ENCODE assay signal across 15 cellular contexts in the genomic region with DNA sequence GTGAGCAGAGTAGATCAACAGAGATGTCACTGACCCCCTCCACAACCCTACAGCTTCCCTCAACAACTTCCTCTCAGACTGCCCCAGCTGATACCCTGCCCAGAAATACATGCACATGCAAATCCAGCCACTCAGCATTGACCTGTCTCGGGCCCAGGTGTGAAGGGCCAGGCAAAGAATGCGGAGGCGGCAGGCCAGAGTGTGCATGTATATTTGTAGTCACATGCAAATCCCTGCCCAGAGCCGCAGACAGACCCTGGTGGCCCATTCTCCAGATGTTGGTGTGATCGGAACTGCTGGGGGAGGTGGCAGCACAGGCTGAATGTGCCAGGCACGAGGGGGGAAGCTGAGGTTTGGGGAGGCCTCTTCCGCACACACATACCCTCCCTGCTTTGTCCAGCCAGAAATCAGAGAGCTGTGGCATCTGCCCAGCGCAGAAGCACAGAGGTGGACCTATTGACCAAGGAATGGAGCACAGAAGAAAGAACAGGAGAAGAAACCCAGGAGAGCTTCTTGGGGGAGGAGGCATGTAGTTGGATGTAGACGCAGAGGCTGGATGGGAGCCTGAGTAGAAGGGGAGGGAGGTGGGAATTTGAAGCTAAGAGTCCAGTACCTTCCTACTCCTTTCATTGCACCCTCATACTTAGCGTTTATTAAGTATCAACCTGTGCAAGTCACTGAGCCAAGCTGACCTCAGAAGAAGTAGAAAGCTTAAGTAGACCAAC. TPM values are rescaled to one million over a fixed set of nuclear protein-coding genes. Genes with fewer than 3 reads are reported as not detected.
A peak's percentile ranks its signal among the peaks of the same experiment; 100 is the strongest.
DNase-seq lines count a peak whose midpoint lies in the region; ATAC-seq, FAIRE-seq and TF ChIP-seq lines count a peak whose summit lies in the region.
"Had no signal": no experiment of that assay in that cellular context is flagged by ENCODE, and none has a peak within 500 bp of the region (broad histone marks: within the 10 kb centered on the region; RNA-seq: fewer than 3 reads in every experiment).

No MANE protein-coding gene starts in this region.

- POLR2A ChIA-PET in K562 (lab: Yijun Ruan, JAX), result interaction anchor here (0.8 to 1.5 kb wide), 3 partner anchors 15 to 185 kb away, joined by 3 to 5 read pairs (median 3); a partner anchor contains a TSS

- peaks cover 0 to 5% of the 10 kb centered on the region in 2 experiments; a peak in 2 of 5 replicates for H3K4me1 ChIP-seq in K562 (replicated peaks in 1 of 2; ENCODE audit: control insufficient read depth in 2 of 2, insufficient read depth in 2 of 2, low read length in 2 of 2)
- H3K4me1 ChIP-seq: left lung, pancreas had no signal

- no peak for TF ChIP-seq RAD21 in K562 (CRISPR knock-in tag; conservative IDR thresholded peaks at IDR 0.05 in 1 of 2, IDR thresholded peaks at IDR 0.05 in 1 of 2)

- H2AFZ ChIP-seq in K562 (ENCODE audit: low read depth, low read length), result no peak overlapping the region

- ATAC-seq in HG03039 (IDR thresholded peaks at IDR 0.05; ENCODE audit: unreplicated experiment) (peak; percentile 64), K562 (no peak), sciatic nerve (no peak)
- ATAC-seq in activated T-helper 17 cell treated with anti-CD3 and anti-CD28 coated beads, Interleukin-2, amount 50 U/mL, for 72 hours (replicated peaks), result no peak
- ATAC-seq: left lung, pancreas had no signal

- H3K27ac ChIP-seq in K562 (ENCODE audit: extremely low read depth, low read depth, low read length), result no peak overlapping the region
- H3K27ac ChIP-seq: left lung, pancreas, RWPE1 had no signal

- no peak for TF ChIP-seq POLR2A in K562 (conservative IDR thresholded peaks at IDR 0.05)

- H3K4me2 ChIP-seq in K562 (ENCODE audit: insufficient read depth, low read length), result no peak overlapping the region

- H4K20me1 ChIP-seq in K562 (replicated peaks; ENCODE audit: control insufficient read depth, insufficient read depth, low read length), result no peaks in the 10 kb centered on the region

- BruUV-seq in K562 (replicated peaks; lab: Mats Ljungman, UMichigan), result no TSS peak

- CTCF ChIA-PET in K562 (lab: Yijun Ruan, JAX; ENCODE audit: low intra/inter-chr PET ratio), result no interaction called here

- H3K4me1 Mint-ChIP-seq in activated T-helper 17 cell treated with anti-CD3 and anti-CD28 coated beads, Interleukin-2, amount 50 U/mL, for 72 hours, result no peaks in the 10 kb centered on the region
- no peaks in the 10 kb centered on the region for H3K4me1 Mint-ChIP-seq in activated T-helper 2 cell treated with anti-CD3 and anti-CD28 coated beads, Interferon-gamma antibody, Interleukin-2, Interleukin-4, amounts not matched to agents 10 μg/mL and 5 μg/mL and 100 μg/mL, durations not matched to agents 14 hours and 24 hours and 36 hours (ENCODE audit: low read depth)
- H3K4me1 Mint-ChIP-seq: CD4-positive, alpha-beta memory T cell had no signal

- no peak overlapping the region for H3K27ac Mint-ChIP-seq in activated T-helper 17 cell treated with anti-CD3 and anti-CD28 coated beads, Interleukin-2, amount 50 U/mL, for 72 hours
- no peak overlapping the region for H3K27ac Mint-ChIP-seq in activated T-helper 2 cell treated with anti-CD3 and anti-CD28 coated beads, Interferon-gamma antibody, Interleukin-2, Interleukin-4, amounts not matched to agents 10 μg/mL and 5 μg/mL and 100 μg/mL, durations not matched to agents 14 hours and 24 hours and 36 hours
- H3K27ac Mint-ChIP-seq: CD4-positive, alpha-beta memory T cell had no signal

- H3K27me3 ChIP-seq in K562 (ENCODE audit: control insufficient read depth in 2 of 2, insufficient read depth in 2 of 2, low read length in 2 of 2), result no peaks in the 10 kb centered on the region
- H3K27me3 ChIP-seq: left lung, pancreas had no signal

- in situ Hi-C loops in K562 (cut with MboI), result no loop called here

- H3K4me3 Mint-ChIP-seq in activated T-helper 17 cell treated with anti-CD3 and anti-CD28 coated beads, Interleukin-2, amount 50 U/mL, for 72 hours, result no peak overlapping the region
- no peak overlapping the region for H3K4me3 Mint-ChIP-seq in activated T-helper 2 cell treated with anti-CD3 and anti-CD28 coated beads, Interferon-gamma antibody, Interleukin-2, Interleukin-4, amounts not matched to agents 10 μg/mL and 5 μg/mL and 100 μg/mL, durations not matched to agents 14 hours and 24 hours and 36 hours (ENCODE audit: low read depth)
- H3K4me3 Mint-ChIP-seq: CD4-positive, alpha-beta memory T cell had no signal

- no peaks in the 10 kb centered on the region for H3K27me3 Mint-ChIP-seq in activated T-helper 17 cell treated with anti-CD3 and anti-CD28 coated beads, Interleukin-2, amount 50 U/mL, for 72 hours
- no peaks in the 10 kb centered on the region for H3K27me3 Mint-ChIP-seq in activated T-helper 2 cell treated with anti-CD3 and anti-CD28 coated beads, Interferon-gamma antibody, Interleukin-2, Interleukin-4, amounts not matched to agents 10 μg/mL and 5 μg/mL and 100 μg/mL, durations not matched to agents 14 hours and 24 hours and 36 hours (ENCODE audit: low read depth)
- H3K27me3 Mint-ChIP-seq: CD4-positive, alpha-beta memory T cell had no signal

- no peak overlapping the region for H3K4me3 ChIP-seq in K562
- H3K4me3 ChIP-seq: left lung, pancreas had no signal

- DNase-seq in GM18507 (ENCODE audit: extremely low spot score, insufficient read length, low read depth) (peak; percentile 49), GM20000 (ENCODE audit: low spot score) (peak; percentile 79), K562 (ENCODE audit: extremely low read depth in 1 of 4, low spot score in 3 of 4) (no peak), sciatic nerve (ENCODE audit: low spot score) (no peak), 8988T (no peak)
- DNase-seq in activated T-helper 2 cell treated with anti-CD3 and anti-CD28 coated beads, Interferon-gamma antibody, Interleukin-2, Interleukin-4, amounts not matched to agents 10 μg/mL and 5 μg/mL and 100 μg/mL, durations not matched to agents 14 hours and 24 hours and 36 hours (ENCODE audit: low spot score), result no peak
- DNase-seq: activated gamma-delta T cell treated with Interleukin-2 at 50 U/mL for 16 hours; CD4-positive, alpha-beta memory T cell; left lung; NCI-H2081 treated with DMSO at 0.1 percent for 48 hours; pancreas had no signal

- FAIRE-seq in GM18507 (lab: Jason Lieb, UNC), result peak; percentile 92
- FAIRE-seq in K562 (lab: Jason Lieb, UNC), result no peak
- FAIRE-seq: pancreas had no signal

- no peaks in the 10 kb centered on the region for H3K9me3 Mint-ChIP-seq in activated T-helper 17 cell treated with anti-CD3 and anti-CD28 coated beads, Interleukin-2, amount 50 U/mL, for 72 hours
- H3K9me3 Mint-ChIP-seq in activated T-helper 2 cell treated with anti-CD3 and anti-CD28 coated beads, Interferon-gamma antibody, Interleukin-2, Interleukin-4, amounts not matched to agents 10 μg/mL and 5 μg/mL and 100 μg/mL, durations not matched to agents 14 hours and 24 hours and 36 hours, result no peaks in the 10 kb centered on the region
- H3K9me3 Mint-ChIP-seq: CD4-positive, alpha-beta memory T cell had no signal

- WGBS in K562 (ENCODE audit: insufficient coverage, low coverage, missing lambda C conversion rate), result 51% methylated on average over 10 of the region's 10 CpGs

- no peaks in the 10 kb centered on the region for H3K36me3 ChIP-seq in K562 (ENCODE audit: control insufficient read depth, insufficient read depth, low read length)
- H3K36me3 ChIP-seq: pancreas had no signal

- TF ChIP-seq CTCF in GM20000 (IDR thresholded peaks at IDR 0.05; ENCODE audit: extremely low read depth, missing control alignments) (no peak), K562 (IDR thresholded peaks at IDR 0.05 in 2 of 3, conservative IDR thresholded peaks at IDR 0.05 in 1 of 3; ENCODE audit: insufficient read depth in 2 of 3, low read depth in 1 of 3, low read length in 3 of 3) (no peak)

- intact Hi-C loops in K562 (cut with micrococcal nuclease), result no loop called here
- intact Hi-C loops in sciatic nerve (cut with DNase I), result no loop called here
- intact Hi-C loops in activated T-helper 2 cell treated with anti-CD3 and anti-CD28 coated beads, Interferon-gamma antibody, Interleukin-2, Interleukin-4, amounts not matched to agents 10 μg/mL and 5 μg/mL and 100 μg/mL, durations not matched to agents 14 hours and 24 hours and 36 hours (cut with micrococcal nuclease), result no loop called here

- no peak for TF ChIP-seq EP300 in K562 (IDR thresholded peaks at IDR 0.05; ENCODE audit: low read length)

- no peaks in the 10 kb centered on the region for H3K9me1 ChIP-seq in K562 (ENCODE audit: control insufficient read depth, insufficient read depth, low read length)

- no peak overlapping the region for H3K9ac ChIP-seq in K562 (ENCODE audit: insufficient read depth in 1 of 2, low read depth in 2 of 2, low read length in 2 of 2)

- H3K79me2 ChIP-seq in K562 (ENCODE audit: control insufficient read depth, insufficient read depth, low read length), result no peaks in the 10 kb centered on the region

- no peaks in the 10 kb centered on the region for H3K9me3 ChIP-seq in K562 (replicated peaks; ENCODE audit: control insufficient read depth, insufficient read depth, low read depth, low read length)
- H3K9me3 ChIP-seq: left lung, pancreas had no signal

- H3K36me3 Mint-ChIP-seq in activated T-helper 17 cell treated with anti-CD3 and anti-CD28 coated beads, Interleukin-2, amount 50 U/mL, for 72 hours (ENCODE audit: low read depth), result peaks cover 13% of the 10 kb centered on the region
- peaks cover 3% of the 10 kb centered on the region for H3K36me3 Mint-ChIP-seq in activated T-helper 2 cell treated with anti-CD3 and anti-CD28 coated beads, Interferon-gamma antibody, Interleukin-2, Interleukin-4, amounts not matched to agents 10 μg/mL and 5 μg/mL and 100 μg/mL, durations not matched to agents 14 hours and 24 hours and 36 hours (ENCODE audit: low read depth)

RNA-seq across cellular contexts. Expression of a gene that starts 14.4 kb away (rescaled TPM):
- 1.4 TPM in 1 of 2 replicates, not detected in the other for total RNA-seq in K562 (2011; cell fraction: chromatin; rRNA removed; ENCODE audit: low replicate concordance)
- total RNA-seq in K562 (2011; cell fraction: nucleolus; rRNA removed), result 1.2 and 1.7 TPM in 2 replicates
- 1.4 and 1.8 TPM in 2 replicates for total RNA-seq in K562 (2011; cell fraction: nucleoplasm; rRNA removed)
- total RNA-seq in K562 (2014; rRNA removed) (0.16 and 0.77 TPM in 2 replicates), K562 (2014; rRNA removed; fragmentation: Illumina TruSeq; extraction: Trizol) (not detected in 2 replicates), K562 (2015; rRNA removed; fragmentation: Illumina TruSeq; extraction: Trizol) (0.14 and 0.23 TPM in 2 replicates), K562 (2021) (0.72 and 1.9 TPM in 2 replicates), sciatic nerve (4.7 TPM)
- polyA plus RNA-seq in K562 (2011; rRNA removed) (0.15 and 0.26 TPM in 2 replicates), K562 (2014; fragmentation: Illumina TruSeq; extraction: Trizol) (0.65 and 1.0 TPM in 2 replicates), K562 (2014; fragmentation: Nextera tagmentation; extraction: Ambion mirVana) (not detected), K562 (2014; rRNA removed) (0.46 and 1.1 TPM in 2 replicates)
- polyA plus RNA-seq in K562 (2011; cell fraction: cytosol; rRNA removed), result 0.12 and 0.25 TPM in 2 replicates
- 1.1 and 1.8 TPM in 2 replicates for polyA plus RNA-seq in K562 (2011; cell fraction: nucleus; rRNA removed)
- polyA plus RNA-seq in K562 (2012), result 0.14 and 7.0 TPM in 2 replicates
- not detected in 2 replicates for polyA minus RNA-seq in K562 (2011; rRNA and poly(A)+ RNA removed)
- not detected in 2 replicates for polyA minus RNA-seq in K562 (2011; cell fraction: cytosol; rRNA and poly(A)+ RNA removed)
- polyA minus RNA-seq in K562 (2011; cell fraction: nucleus; rRNA and poly(A)+ RNA removed), result 0.27 and 0.89 TPM in 2 replicates
- 1 to 10 TPM in 1 of 2 donors, under 1 TPM in 1; 0.17 to 2.0 TPM for total RNA-seq in activated T-helper 17 cell treated with anti-CD3 and anti-CD28 coated beads, Interleukin-2, amount 50 U/mL, for 72 hours
- 2.7 and 3.0 TPM in 2 replicates for total RNA-seq in activated T-helper 2 cell treated with anti-CD3 and anti-CD28 coated beads, Interferon-gamma antibody, Interleukin-2, Interleukin-4, amounts not matched to agents 10 μg/mL and 5 μg/mL and 100 μg/mL, durations not matched to agents 14 hours and 24 hours and 36 hours
- total RNA-seq: fibroblast of villous mesenchyme had no signal

RNA-seq across cellular contexts. Expression of a gene that starts 17.4 kb away (rescaled TPM):
- 61.8 and 208 TPM in 2 replicates for total RNA-seq in K562 (2011; cell fraction: chromatin; rRNA removed; ENCODE audit: low replicate concordance)
- total RNA-seq in K562 (2011; cell fraction: nucleolus; rRNA removed), result 275 and 276 TPM in 2 replicates
- 120 and 154 TPM in 2 replicates for total RNA-seq in K562 (2011; cell fraction: nucleoplasm; rRNA removed)
- 77.2 and 105 TPM in 2 replicates for total RNA-seq in K562 (2014; rRNA removed)
- total RNA-seq in K562 (2014; rRNA removed; fragmentation: Illumina TruSeq; extraction: Trizol), result 15.4 and 24.5 TPM in 2 replicates
- 33.8 and 38.9 TPM in 2 replicates for total RNA-seq in K562 (2015; rRNA removed; fragmentation: Illumina TruSeq; extraction: Trizol)
- total RNA-seq in K562 (2021), result 76.7 and 81.2 TPM in 2 replicates
- 42.5 and 66.4 TPM in 2 replicates for polyA plus RNA-seq in K562 (2011; rRNA removed)
- polyA plus RNA-seq in K562 (2011; cell fraction: cytosol; rRNA removed), result 82.2 and 238 TPM in 2 replicates
- 177 and 332 TPM in 2 replicates for polyA plus RNA-seq in K562 (2011; cell fraction: nucleus; rRNA removed)
- polyA plus RNA-seq in K562 (2012), result 45.4 and 63.2 TPM in 2 replicates
- 29.2 and 68.5 TPM in 2 replicates for polyA plus RNA-seq in K562 (2014; fragmentation: Illumina TruSeq; extraction: Trizol)
- 1 to 10 TPM in 1 of 2 experiments, under 1 TPM in 1; 0.63 to 4.7 TPM for polyA plus RNA-seq in K562 (2014; fragmentation: Nextera tagmentation; extraction: Ambion mirVana)
- polyA plus RNA-seq in K562 (2014; rRNA removed), result 92.3 and 98.4 TPM in 2 replicates
- 35.9 and 53.2 TPM in 2 replicates for polyA minus RNA-seq in K562 (2011; rRNA and poly(A)+ RNA removed)
- 52.1 and 59.5 TPM in 2 replicates for polyA minus RNA-seq in K562 (2011; cell fraction: cytosol; rRNA and poly(A)+ RNA removed)
- 89.7 and 90.0 TPM in 2 replicates for polyA minus RNA-seq in K562 (2011; cell fraction: nucleus; rRNA and poly(A)+ RNA removed)
- total RNA-seq in sciatic nerve, result 20.7 TPM
- total RNA-seq in activated T-helper 17 cell treated with anti-CD3 and anti-CD28 coated beads, Interleukin-2, amount 50 U/mL, for 72 hours, result 10 to 100 TPM; 21.0 to 22.4 TPM
- total RNA-seq in activated T-helper 2 cell treated with anti-CD3 and anti-CD28 coated beads, Interferon-gamma antibody, Interleukin-2, Interleukin-4, amounts not matched to agents 10 μg/mL and 5 μg/mL and 100 μg/mL, durations not matched to agents 14 hours and 24 hours and 36 hours, result 41.4 TPM in 2 replicates

RNA-seq across cellular contexts. Expression of a gene that starts 36.3 kb away (rescaled TPM):
- 26.1 and 65.6 TPM in 2 replicates for total RNA-seq in K562 (2011; cell fraction: chromatin; rRNA removed; ENCODE audit: low replicate concordance)
- total RNA-seq in K562 (2011; cell fraction: nucleolus; rRNA removed), result 31.4 and 35.8 TPM in 2 replicates
- total RNA-seq in K562 (2011; cell fraction: nucleoplasm; rRNA removed), result 36.1 and 51.5 TPM in 2 replicates
- total RNA-seq in K562 (2014; rRNA removed) (33.3 and 33.6 TPM in 2 replicates), K562 (2014; rRNA removed; fragmentation: Illumina TruSeq; extraction: Trizol) (7.9 and 11.3 TPM in 2 replicates), K562 (2015; rRNA removed; fragmentation: Illumina TruSeq; extraction: Trizol) (16.3 and 17.3 TPM in 2 replicates), K562 (2021) (30.4 and 30.5 TPM in 2 replicates), sciatic nerve (28.6 TPM)
- polyA plus RNA-seq in K562 (2011; rRNA removed) (11.2 and 12.7 TPM in 2 replicates), K562 (2014; fragmentation: Illumina TruSeq; extraction: Trizol) (24.4 and 31.3 TPM in 2 replicates), K562 (2014; fragmentation: Nextera tagmentation; extraction: Ambion mirVana) (1 to 10 TPM; 4.6 to 9.4 TPM), K562 (2014; rRNA removed) (28.7 and 29.9 TPM in 2 replicates)
- 12.3 and 35.6 TPM in 2 replicates for polyA plus RNA-seq in K562 (2011; cell fraction: cytosol; rRNA removed)
- polyA plus RNA-seq in K562 (2011; cell fraction: nucleus; rRNA removed), result 20.9 and 34.2 TPM in 2 replicates
- polyA plus RNA-seq in K562 (2012), result 17.6 and 20.6 TPM in 2 replicates
- polyA minus RNA-seq in K562 (2011; rRNA and poly(A)+ RNA removed), result 3.8 and 6.9 TPM in 2 replicates
- 6.7 and 7.9 TPM in 2 replicates for polyA minus RNA-seq in K562 (2011; cell fraction: cytosol; rRNA and poly(A)+ RNA removed)
- 5.7 and 7.3 TPM in 2 replicates for polyA minus RNA-seq in K562 (2011; cell fraction: nucleus; rRNA and poly(A)+ RNA removed)
- total RNA-seq in activated T-helper 17 cell treated with anti-CD3 and anti-CD28 coated beads, Interleukin-2, amount 50 U/mL, for 72 hours, result 10 to 100 TPM; 14.9 to 28.2 TPM
- total RNA-seq in activated T-helper 2 cell treated with anti-CD3 and anti-CD28 coated beads, Interferon-gamma antibody, Interleukin-2, Interleukin-4, amounts not matched to agents 10 μg/mL and 5 μg/mL and 100 μg/mL, durations not matched to agents 14 hours and 24 hours and 36 hours, result 28.8 and 33.2 TPM in 2 replicates

RNA-seq across cellular contexts. Expression of a gene that starts 36.4 kb away (rescaled TPM):
- total RNA-seq in K562 (2011; cell fraction: chromatin; rRNA removed; ENCODE audit: low replicate concordance), result 68.6 and 223 TPM in 2 replicates
- total RNA-seq in K562 (2011; cell fraction: nucleolus; rRNA removed), result 202 and 233 TPM in 2 replicates
- total RNA-seq in K562 (2011; cell fraction: nucleoplasm; rRNA removed), result 103 and 126 TPM in 2 replicates
- total RNA-seq in K562 (2014; rRNA removed) (152 and 203 TPM in 2 replicates), K562 (2014; rRNA removed; fragmentation: Illumina TruSeq; extraction: Trizol) (79.8 and 106 TPM in 2 replicates), K562 (2015; rRNA removed; fragmentation: Illumina TruSeq; extraction: Trizol) (158 and 164 TPM in 2 replicates), K562 (2021) (176 and 185 TPM in 2 replicates), sciatic nerve (58.2 TPM)
- polyA plus RNA-seq in K562 (2011; rRNA removed) (68.6 and 70.4 TPM in 2 replicates), K562 (2014; fragmentation: Illumina TruSeq; extraction: Trizol) (181 and 187 TPM in 2 replicates), K562 (2014; fragmentation: Nextera tagmentation; extraction: Ambion mirVana) (100 to 1,000 TPM in 1 of 2 experiments, 10 to 100 TPM in 1; 81.4 to 150 TPM), K562 (2014; rRNA removed) (138 and 143 TPM in 2 replicates)
- 91.9 and 206 TPM in 2 replicates for polyA plus RNA-seq in K562 (2011; cell fraction: cytosol; rRNA removed)
- 256 and 295 TPM in 2 replicates for polyA plus RNA-seq in K562 (2011; cell fraction: nucleus; rRNA removed)
- 186 and 218 TPM in 2 replicates for polyA plus RNA-seq in K562 (2012)
- polyA minus RNA-seq in K562 (2011; rRNA and poly(A)+ RNA removed), result 23.8 and 46.5 TPM in 2 replicates
- 50.6 and 74.2 TPM in 2 replicates for polyA minus RNA-seq in K562 (2011; cell fraction: cytosol; rRNA and poly(A)+ RNA removed)
- 71.6 and 78.2 TPM in 2 replicates for polyA minus RNA-seq in K562 (2011; cell fraction: nucleus; rRNA and poly(A)+ RNA removed)
- 10 to 100 TPM; 88.9 to 95.8 TPM for total RNA-seq in activated T-helper 17 cell treated with anti-CD3 and anti-CD28 coated beads, Interleukin-2, amount 50 U/mL, for 72 hours
- total RNA-seq in activated T-helper 2 cell treated with anti-CD3 and anti-CD28 coated beads, Interferon-gamma antibody, Interleukin-2, Interleukin-4, amounts not matched to agents 10 μg/mL and 5 μg/mL and 100 μg/mL, durations not matched to agents 14 hours and 24 hours and 36 hours, result 105 and 112 TPM in 2 replicates

RNA-seq across cellular contexts. Expression of a gene that starts 47.6 kb away (rescaled TPM):
- total RNA-seq in K562 (2011; cell fraction: chromatin; rRNA removed; ENCODE audit: low replicate concordance), result 15.0 and 44.6 TPM in 2 replicates
- total RNA-seq in K562 (2011; cell fraction: nucleolus; rRNA removed), result 37.5 and 41.5 TPM in 2 replicates
- total RNA-seq in K562 (2011; cell fraction: nucleoplasm; rRNA removed), result 28.9 and 30.6 TPM in 2 replicates
- total RNA-seq in K562 (2014; rRNA removed) (31.3 and 33.1 TPM in 2 replicates), K562 (2014; rRNA removed; fragmentation: Illumina TruSeq; extraction: Trizol) (23.1 and 26.3 TPM in 2 replicates), K562 (2015; rRNA removed; fragmentation: Illumina TruSeq; extraction: Trizol) (26.4 TPM in 2 replicates), K562 (2021) (32.4 and 35.6 TPM in 2 replicates), sciatic nerve (9.2 TPM)
- polyA plus RNA-seq in K562 (2011; rRNA removed) (22.3 and 23.7 TPM in 2 replicates), K562 (2014; fragmentation: Illumina TruSeq; extraction: Trizol) (30.3 and 33.1 TPM in 2 replicates), K562 (2014; fragmentation: Nextera tagmentation; extraction: Ambion mirVana) (10 to 100 TPM; 55.3 to 77.4 TPM), K562 (2014; rRNA removed) (37.5 and 39.0 TPM in 2 replicates)
- 19.2 and 25.1 TPM in 2 replicates for polyA plus RNA-seq in K562 (2011; cell fraction: cytosol; rRNA removed)
- polyA plus RNA-seq in K562 (2011; cell fraction: nucleus; rRNA removed), result 56.3 and 62.7 TPM in 2 replicates
- 22.1 and 26.0 TPM in 2 replicates for polyA plus RNA-seq in K562 (2012)
- 8.9 and 10.0 TPM in 2 replicates for polyA minus RNA-seq in K562 (2011; rRNA and poly(A)+ RNA removed)
- polyA minus RNA-seq in K562 (2011; cell fraction: cytosol; rRNA and poly(A)+ RNA removed), result 5.2 and 8.1 TPM in 2 replicates
- 10.4 and 19.0 TPM in 2 replicates for polyA minus RNA-seq in K562 (2011; cell fraction: nucleus; rRNA and poly(A)+ RNA removed)
- 10 to 100 TPM; 39.5 to 50.9 TPM for total RNA-seq in activated T-helper 17 cell treated with anti-CD3 and anti-CD28 coated beads, Interleukin-2, amount 50 U/mL, for 72 hours
- 32.5 and 37.0 TPM in 2 replicates for total RNA-seq in activated T-helper 2 cell treated with anti-CD3 and anti-CD28 coated beads, Interferon-gamma antibody, Interleukin-2, Interleukin-4, amounts not matched to agents 10 μg/mL and 5 μg/mL and 100 μg/mL, durations not matched to agents 14 hours and 24 hours and 36 hours

Comparison
In these comparisons a context has a peak if more than half of its experiments do, and no peak if none do; other contexts are left out.
1. DNase-seq: peak in GM18507 (single experiment) and GM20000 (single experiment); none in K562 (0 of 4), sciatic nerve (single experiment), 8988T (single experiment) and activated T-helper 2 cell treated with anti-CD3 and anti-CD28 coated beads, Interferon-gamma antibody, Interleukin-2, Interleukin-4, amounts not matched to agents 10 μg/mL and 5 μg/mL and 100 μg/mL, durations not matched to agents 14 hours and 24 hours and 36 hours (single experiment).